ENCODE assay signal across 8 cellular contexts in the genomic region with DNA sequence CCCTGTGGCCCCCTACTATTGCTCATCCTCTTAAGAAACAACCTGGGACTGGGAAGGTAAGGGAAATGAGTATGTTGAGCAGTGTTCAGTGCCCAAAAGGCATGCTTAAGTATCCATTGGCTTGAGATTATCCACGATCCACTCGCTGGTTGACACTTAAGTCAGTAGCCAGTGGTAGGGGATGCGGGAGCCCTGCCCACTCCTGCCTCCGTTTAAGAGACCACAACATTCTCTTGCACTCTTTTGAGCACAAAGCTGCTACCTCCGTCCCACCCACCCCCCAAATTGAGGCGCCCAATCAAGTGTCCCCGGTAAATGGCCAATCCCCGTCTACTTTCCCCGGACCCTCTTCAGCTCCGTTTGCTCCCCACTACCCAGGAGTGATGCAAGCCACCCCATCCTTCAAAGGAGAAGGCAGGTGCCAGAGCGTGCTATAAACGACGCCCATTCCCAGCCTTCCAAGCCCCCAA. TPM values are rescaled to one million over a fixed set of nuclear protein-coding genes. Genes with fewer than 3 reads are reported as not detected.
A peak's percentile ranks its signal among the peaks of the same experiment; 100 is the strongest.
DNase-seq lines count a peak whose midpoint lies in the region; ATAC-seq, FAIRE-seq and TF ChIP-seq lines count a peak whose summit lies in the region.

No MANE protein-coding gene starts in this region.

- DNase-seq in D341Med (ENCODE audit: low spot score) = peak; percentile 39
- DNase-seq in body of pancreas = no peak
- peak; percentile 4 for DNase-seq in medulla oblongata (ENCODE audit: extremely low spot score)
- no peak for DNase-seq in RCC 7860 (ENCODE audit: low spot score)
- no peak for DNase-seq in C1 segment of cervical spinal cord (lab: John Stamatoyannopoulos, UW)

- H3K4me3 ChIP-seq in body of pancreas = no peak overlapping the region

- no peak for FAIRE-seq in RCC 7860 (lab: Jason Lieb, UNC)

- no peaks in the 10 kb centered on the region for H3K9me3 ChIP-seq in body of pancreas

- H3K27me3 ChIP-seq in body of pancreas = no peaks in the 10 kb centered on the region

- 5 to 7% methylated on average over 3 to 13 of the region's 13 CpGs for WGBS in body of pancreas, 2 donors

- no peaks in the 10 kb centered on the region for H3K4me1 ChIP-seq in body of pancreas

- no peak for TF ChIP-seq POLR2A in body of pancreas (IDR thresholded peaks at IDR 0.05)

- intact Hi-C loops in body of pancreas (cut with DNase I) = no loop called here

- H3K27ac ChIP-seq in body of pancreas = peak overlapping the region; percentile 61 to 90 (median 74)

- TF ChIP-seq CTCF in body of pancreas (IDR thresholded peaks at IDR 0.05) = no peak

- ATAC-seq in HG02870 (IDR thresholded peaks at IDR 0.05; ENCODE audit: unreplicated experiment) (peak; percentile 5), body of pancreas (no peak), HG03108 (IDR thresholded peaks at IDR 0.05; ENCODE audit: unreplicated experiment) (no peak), GM21381 (IDR thresholded peaks at IDR 0.05; ENCODE audit: unreplicated experiment) (no peak)

- H3K36me3 ChIP-seq in body of pancreas (replicated peaks in 1 of 2; ENCODE audit: insufficient read depth in 1 of 2, low read depth in 2 of 2) = no peaks in the 10 kb centered on the region

RNA-seq across cellular contexts. Expression of a gene that starts 25.0 kb away (rescaled TPM):
- total RNA-seq in body of pancreas = 10 to 100 TPM; 10.9 to 13.8 TPM

RNA-seq across cellular contexts. Expression of a gene that starts 51.5 kb away (rescaled TPM):
- 1 to 10 TPM; 3.0 to 4.4 TPM for total RNA-seq in body of pancreas

Comparison
In these comparisons a context has a peak if more than half of its experiments do, and no peak if none do; other contexts are left out.
1. DNase-seq: peak in D341Med (single experiment) and medulla oblongata (single experiment); none in body of pancreas (0 of 4), RCC 7860 (single experiment) and C1 segment of cervical spinal cord (0 of 14).